Comparison of ENCODE assay signal across 9 cellular contexts in genomic region chr22:39534591-39535301, GRCh38. TPM values are rescaled to one million over a fixed set of nuclear protein-coding genes. Genes with fewer than 3 reads are reported as not detected.
A peak's percentile ranks its signal among the peaks of the same experiment; 100 is the strongest.
DNase-seq lines count a peak whose midpoint lies in the region; ATAC-seq and TF ChIP-seq lines count a peak whose summit lies in the region.
"Had no signal": no experiment of that assay in that cellular context is flagged by ENCODE, and none has a peak within 500 bp of the region (broad histone marks: within the 10 kb centered on the region; RNA-seq: fewer than 3 reads in every experiment).

No MANE protein-coding gene starts in this region.

- no peaks in the 10 kb centered on the region for H3K27me3 Mint-ChIP-seq in chondrocyte (ENCODE audit: low read depth)
- H3K27me3 Mint-ChIP-seq: stimulated activated naive CD8-positive, alpha-beta T cell treated with anti-CD3 and anti-CD28 coated beads, Interleukin-15, Interleukin-2, amounts not matched to agents 100 ng/mL and 50 ng/mL, for 24 hours had no signal

- H3K27ac Mint-ChIP-seq in chondrocyte (ENCODE audit: unreplicated experiment): no peak overlapping the region

- peaks cover 32% of the 10 kb centered on the region for H3K4me1 Mint-ChIP-seq in chondrocyte (ENCODE audit: low read depth)

- H3K27me3 ChIP-seq in left lung: no peaks in the 10 kb centered on the region

- no peaks in the 10 kb centered on the region for H3K9me3 Mint-ChIP-seq in chondrocyte (ENCODE audit: low read depth)
- H3K9me3 Mint-ChIP-seq: stimulated activated naive CD8-positive, alpha-beta T cell treated with anti-CD3 and anti-CD28 coated beads, Interleukin-15, Interleukin-2, amounts not matched to agents 100 ng/mL and 50 ng/mL, for 24 hours had no signal

- intact Hi-C loops in left lung (cut with DNase I): loop anchor here in 1 of 2 donors (5.0 kb wide), 1 partner anchor 493 kb away; no protein-coding TSS in a partner anchor

- H3K27ac ChIP-seq in left lung: no peak overlapping the region

- DNase-seq in NCI-H2081 (lab: John Stamatoyannopoulos, UW): peak; percentile 62 to 70
- DNase-seq in NCI-H2081 treated with DMSO at 0.1 percent for 48 hours (lab: John Stamatoyannopoulos, UW): no peak
- DNase-seq in NCI-H1694 treated with DMSO at 0.1 percent for 48 hours (lab: John Stamatoyannopoulos, UW): peak; percentile 75
- peak; percentile 71 to 82 for DNase-seq in activated CD4-positive, alpha-beta T cell treated with anti-CD3 and anti-CD28 coated beads for 24 hours (ENCODE audit: low read depth in 2 of 2)
- DNase-seq in chondrocyte (ENCODE audit: low spot score): no peak
- peak; percentile 79 to 95 for DNase-seq in left lung
- peak; percentile 60 to 79 (median 69) for DNase-seq in stimulated activated CD4-positive, alpha-beta T cell treated with anti-CD3 and anti-CD28 coated beads, TNF-alpha, amount 100 ng/mL, for 24 hours (ENCODE audit: low read depth in 3 of 3)

- no peaks in the 10 kb centered on the region for H3K9me3 ChIP-seq in left lung

- peak; percentile 41 for ATAC-seq in left lung
- no peak for ATAC-seq in GM21526 (IDR thresholded peaks at IDR 0.05; ENCODE audit: low FRiP score, unreplicated experiment)

- H3K36me3 Mint-ChIP-seq in chondrocyte (ENCODE audit: low read depth): peaks cover 5% of the 10 kb centered on the region

- peaks cover 15 to 36% of the 10 kb centered on the region in 2 donors for H3K4me1 ChIP-seq in left lung

- peak; percentile 100 for TF ChIP-seq CTCF in chondrocyte (IDR thresholded peaks at IDR 0.05)
- TF ChIP-seq CTCF in left lung (IDR thresholded peaks at IDR 0.05): peak; percentile 93

- H3K4me3 ChIP-seq in left lung: no peak overlapping the region

- no peak overlapping the region for H3K4me3 Mint-ChIP-seq in chondrocyte (ENCODE audit: unreplicated experiment)
- H3K4me3 Mint-ChIP-seq: stimulated activated naive CD8-positive, alpha-beta T cell treated with anti-CD3 and anti-CD28 coated beads, Interleukin-15, Interleukin-2, amounts not matched to agents 100 ng/mL and 50 ng/mL, for 24 hours had no signal

- H3K36me3 ChIP-seq in left lung: peaks cover 0 to 12% of the 10 kb centered on the region in 2 donors

RNA-seq across cellular contexts. Expression of gene RPS19BP1, which starts 2.2 kb away (rescaled TPM):
- 44.1 to 52.3 TPM (median 47.9 TPM) in 3 replicates for total RNA-seq in chondrocyte
- 10 to 100 TPM; 63.5 to 88.4 TPM for total RNA-seq in left lung

RNA-seq across cellular contexts. Expression of gene ATF4, which starts 14.4 kb away (rescaled TPM):
- 128 to 541 TPM (median 513 TPM) in 3 replicates for total RNA-seq in chondrocyte
- 100 to 1,000 TPM; 204 to 308 TPM for total RNA-seq in left lung

RNA-seq across cellular contexts. Expression of gene MIEF1, which starts 32.7 kb away (rescaled TPM):
- total RNA-seq in chondrocyte: 22.7 to 24.0 TPM (median 23.0 TPM) in 3 replicates
- total RNA-seq in left lung: 10 to 100 TPM; 16.1 to 27.2 TPM

RNA-seq across cellular contexts. Expression of gene CACNA1I, which starts 35.8 kb away (rescaled TPM):
- total RNA-seq in chondrocyte (0.02 to 0.08 TPM (median 0.05 TPM) in 3 replicates), left lung (under 1 TPM; 0.03 to 0.10 TPM)

Comparison
In these comparisons a context has a peak if more than half of its experiments do, and no peak if none do; other contexts are left out.
1. DNase-seq: peak in NCI-H2081 (2 of 2), NCI-H1694 treated with DMSO at 0.1 percent for 48 hours (single experiment), activated CD4-positive, alpha-beta T cell treated with anti-CD3 and anti-CD28 coated beads for 24 hours (2 of 2), left lung (2 of 2) and stimulated activated CD4-positive, alpha-beta T cell treated with anti-CD3 and anti-CD28 coated beads, TNF-alpha, amount 100 ng/mL, for 24 hours (3 of 3); none in NCI-H2081 treated with DMSO at 0.1 percent for 48 hours (single experiment) and chondrocyte (single experiment).